8 cellular contexts compared by ENCODE assay signal in the genomic region with DNA sequence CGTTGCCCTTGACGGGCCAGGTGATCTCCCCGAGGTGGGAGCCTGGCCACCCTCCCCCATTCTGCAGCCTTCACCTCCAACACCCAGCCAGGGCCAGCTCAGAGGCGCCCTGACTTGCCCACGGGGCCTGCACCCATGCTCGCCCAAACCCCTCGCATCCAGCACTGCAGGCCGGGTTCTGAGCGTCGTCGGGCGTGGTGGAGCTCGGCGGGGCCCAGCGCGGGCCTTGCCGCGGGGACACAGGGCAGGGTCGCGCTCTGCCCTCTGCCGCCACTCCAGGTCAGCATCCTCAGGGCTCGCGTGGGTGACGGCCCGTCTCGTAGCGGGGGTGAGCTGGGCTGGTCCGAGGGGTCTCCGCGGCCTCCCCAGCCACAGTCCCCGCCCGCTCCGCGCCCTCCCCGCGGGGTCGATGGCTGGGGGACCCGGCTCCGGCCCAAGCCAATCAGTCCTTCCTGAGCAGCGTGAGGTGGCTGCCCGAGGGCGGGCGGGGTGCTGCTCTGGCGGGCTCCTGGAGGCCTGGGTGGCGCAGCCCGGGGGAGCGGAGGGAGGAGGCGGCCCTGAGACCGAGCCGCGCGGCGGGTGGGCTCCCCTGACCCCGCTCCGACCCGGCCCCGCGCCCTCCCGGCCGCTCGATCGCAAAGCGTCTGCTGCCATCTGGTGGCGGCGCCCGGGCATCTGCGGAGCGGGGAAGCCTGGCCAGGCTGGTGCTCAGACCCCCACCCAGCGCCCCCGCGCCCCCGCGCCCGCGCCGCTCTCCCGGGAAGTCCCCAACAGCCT.
A peak's percentile ranks its signal among the peaks of the same experiment; 100 is the strongest.
DNase-seq lines count a peak whose midpoint lies in the region; ATAC-seq and TF ChIP-seq lines count a peak whose summit lies in the region.

No MANE protein-coding gene starts in this region.

- TF ChIP-seq POLR2A in prostate gland (IDR thresholded peaks at IDR 0.05): no peak

- DNase-seq in RWPE1 (ENCODE audit: low spot score) (peak; percentile 56), activated gamma-delta T cell treated with Interleukin-2 at 50 U/mL for 16 hours (peak; percentile 61), Right ventricle myocardium superior (peak; percentile 66), prostate gland (ENCODE audit: low spot score) (no peak), GOT3 (lab: John Stamatoyannopoulos, UW) (no peak)

- peaks cover 4% of the 10 kb centered on the region for H3K27me3 ChIP-seq in prostate gland (replicated peaks; ENCODE audit: insufficient read depth)

- WGBS in prostate gland: 4% methylated on average over 35 of the region's 77 CpGs
- WGBS in urinary bladder: 5% methylated on average over 77 of the region's 77 CpGs

- H3K9ac ChIP-seq in ES-I3 (ENCODE audit: low read depth, low read length): peak overlapping the region; percentile 66

- no peak overlapping the region for H3K27ac ChIP-seq in RWPE1
- no peak overlapping the region for H3K27ac ChIP-seq in prostate gland
- no peak overlapping the region for H3K27ac ChIP-seq in urinary bladder (ENCODE audit: low read depth)

- H3K36me3 ChIP-seq in ES-I3 (ENCODE audit: insufficient read depth, low read length): no peaks in the 10 kb centered on the region
- no peaks in the 10 kb centered on the region for H3K36me3 ChIP-seq in prostate gland
- H3K36me3 ChIP-seq in urinary bladder (ENCODE audit: insufficient read depth): no peaks in the 10 kb centered on the region

- CTCF ChIA-PET in RWPE1 (lab: Yijun Ruan, JAX): interaction anchor here (0.6 to 3.6 kb wide), 8 partner anchors 10 to 145 kb away, joined by 3 to 43 read pairs (median 4); no protein-coding TSS in a partner anchor

- H3K9me3 ChIP-seq in ES-I3 (ENCODE audit: control insufficient read depth, insufficient read depth, low read length): no peaks in the 10 kb centered on the region
- H3K9me3 ChIP-seq in prostate gland: no peaks in the 10 kb centered on the region

- POLR2A ChIA-PET in RWPE1 (lab: Yijun Ruan, JAX; ENCODE audit: low non-redundant PET): no interaction called here

- H3K4me3 ChIP-seq in prostate gland (peak overlapping the region; percentile 19 to 31), urinary bladder (ENCODE audit: low read depth, low read length) (peak overlapping the region; percentile 41)

- intact Hi-C loops in Right ventricle myocardium superior (cut with DNase I): loop anchor here (10.0 kb wide), 1 partner anchor 138 kb away; no protein-coding TSS in a partner anchor
- intact Hi-C loops in prostate gland (cut with DNase I): loop anchor here (5.0 kb wide), 2 partner anchors 101 to 141 kb away; no protein-coding TSS in a partner anchor

- ATAC-seq in HG02852 (IDR thresholded peaks at IDR 0.05; ENCODE audit: unreplicated experiment) (peak; percentile 52), Right ventricle myocardium superior (ENCODE audit: poor library complexity) (peak; percentile 89)

- H3K4me1 ChIP-seq in ES-I3 (ENCODE audit: insufficient read depth, low read length): no peaks in the 10 kb centered on the region
- peaks cover 4% of the 10 kb centered on the region for H3K4me1 ChIP-seq in prostate gland (replicated peaks)
- peaks cover 5% of the 10 kb centered on the region for H3K4me1 ChIP-seq in urinary bladder (ENCODE audit: insufficient read depth)

- TF ChIP-seq CTCF in RWPE1 (conservative IDR thresholded peaks at IDR 0.05; ENCODE audit: low read depth): peak; percentile 89
- peak; percentile 69 to 79 (median 75) for TF ChIP-seq CTCF in prostate gland (IDR thresholded peaks at IDR 0.05)

Comparison
In these comparisons a context has a peak if more than half of its experiments do, and no peak if none do; other contexts are left out.
1. DNase-seq: peak in RWPE1 (single experiment), activated gamma-delta T cell treated with Interleukin-2 at 50 U/mL for 16 hours (single experiment) and Right ventricle myocardium superior (single experiment); none in prostate gland (single experiment) and GOT3 (single experiment).